In the genomic region with DNA sequence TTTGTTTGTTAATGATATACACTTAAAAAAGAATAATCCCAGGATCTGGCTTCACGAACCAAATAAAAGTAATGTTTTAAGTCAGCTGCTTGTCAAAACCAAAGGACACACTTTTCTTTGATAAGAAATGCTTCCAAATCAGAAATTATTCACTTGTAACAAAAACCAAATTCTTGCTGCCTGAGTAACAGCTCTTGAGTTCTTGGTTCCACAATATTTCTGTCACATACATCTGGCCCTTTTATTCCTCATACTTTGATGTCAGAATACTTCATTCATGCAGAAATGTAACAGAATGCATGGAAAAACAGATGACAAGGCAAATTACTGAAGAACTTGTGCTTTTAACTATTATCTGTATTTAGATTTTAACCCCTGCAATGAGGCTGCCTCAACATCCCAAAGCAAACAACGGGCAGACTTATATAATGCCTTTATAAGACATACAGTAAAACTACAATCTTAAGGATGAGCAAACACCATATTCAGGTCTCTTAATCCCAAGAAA, we compare ENCODE assay signal across 8 cellular contexts. TPM values are rescaled to one million over a fixed set of nuclear protein-coding genes. Genes with fewer than 3 reads are reported as not detected.
A peak's percentile ranks its signal among the peaks of the same experiment; 100 is the strongest.
DNase-seq lines count a peak whose midpoint lies in the region; ATAC-seq and TF ChIP-seq lines count a peak whose summit lies in the region.

No MANE protein-coding gene starts in this region.

- H3K27me3 Mint-ChIP-seq in Calu3 (ENCODE audit: unreplicated experiment) = no peaks in the 10 kb centered on the region
- no peaks in the 10 kb centered on the region for H3K27me3 Mint-ChIP-seq in effector memory CD8-positive, alpha-beta T cell

- no peaks in the 10 kb centered on the region for H3F3A ChIP-seq in OCI-LY1 (ENCODE audit: insufficient read depth, low read length)

- H3K9me3 ChIP-seq in OCI-LY1 (ENCODE audit: low read length) (no peaks in the 10 kb centered on the region), osteoblast (ENCODE audit: low read depth, low read length) (no peaks in the 10 kb centered on the region)

- intact Hi-C loops in Calu3 (cut with micrococcal nuclease; ENCODE audit: unreplicated experiment) = no loop called here

- no peak overlapping the region for H3K27ac Mint-ChIP-seq in Calu3 (ENCODE audit: unreplicated experiment)
- H3K27ac Mint-ChIP-seq in effector memory CD8-positive, alpha-beta T cell = peak overlapping the region in 1 of 2 donors; percentile 54

- H3K4me3 ChIP-seq in OCI-LY1 (ENCODE audit: low read depth, low read length, poor library complexity, severe bottlenecking) = peak overlapping the region; percentile 90
- H3K4me3 ChIP-seq in osteoblast (ENCODE audit: insufficient read depth, low read length) = peak overlapping the region; percentile 97

- H3K4me2 ChIP-seq in OCI-LY1 (ENCODE audit: low read length) (peak overlapping the region; percentile 87), osteoblast (ENCODE audit: insufficient read depth, low read length) (peak overlapping the region; percentile 83)

- H4K20me1 ChIP-seq in OCI-LY1 (ENCODE audit: insufficient read depth, low read length) (no peaks in the 10 kb centered on the region), osteoblast (ENCODE audit: insufficient read depth, low read length) (no peaks in the 10 kb centered on the region)

- no peaks in the 10 kb centered on the region for H3K27me3 ChIP-seq in OCI-LY1 (ENCODE audit: insufficient read depth, low read length)
- H3K27me3 ChIP-seq in osteoblast (ENCODE audit: insufficient read depth, low read length) = no peaks in the 10 kb centered on the region

- no peaks in the 10 kb centered on the region for H3K9me2 ChIP-seq in OCI-LY1 (ENCODE audit: low read depth, low read length)

- peaks cover 35% of the 10 kb centered on the region for H3K36me3 Mint-ChIP-seq in Calu3 (ENCODE audit: insufficient read depth, unreplicated experiment)
- peaks cover 20% of the 10 kb centered on the region for H3K36me3 Mint-ChIP-seq in effector memory CD8-positive, alpha-beta T cell (ENCODE audit: insufficient read depth)

- CTCF ChIA-PET in Calu3 (lab: Charles Lee) = interaction anchor here (1.5 to 4.0 kb wide), 4 partner anchors 25 to 96 kb away, joined by 3 to 12 read pairs (median 8); a partner anchor contains a TSS

- peak overlapping the region; percentile 89 for H3K4me3 Mint-ChIP-seq in Calu3 (ENCODE audit: low read depth, unreplicated experiment)
- H3K4me3 Mint-ChIP-seq in effector memory CD8-positive, alpha-beta T cell = peak overlapping the region; percentile 98

- BruUV-seq in Calu3 (replicated peaks; lab: Mats Ljungman, UMichigan) = no TSS peak

- H3K9ac ChIP-seq in OCI-LY1 (ENCODE audit: low read length) = peak overlapping the region; percentile 81

- H3K79me2 ChIP-seq in OCI-LY1 (ENCODE audit: insufficient read depth, low read length) (peaks cover 9% of the 10 kb centered on the region), osteoblast (ENCODE audit: insufficient read depth, low read length) (peaks cover 47% of the 10 kb centered on the region)

- H3K36me3 ChIP-seq in OCI-LY1 (ENCODE audit: insufficient read depth, low read length) = peaks cover 33% of the 10 kb centered on the region
- peaks cover 29% of the 10 kb centered on the region for H3K36me3 ChIP-seq in osteoblast (ENCODE audit: insufficient read depth, low read length)

- H2AFZ ChIP-seq in OCI-LY1 (ENCODE audit: low read length) (no peak overlapping the region), osteoblast (ENCODE audit: low read length) (no peak overlapping the region)

- no peak for DNase-seq in Calu3
- DNase-seq in effector memory CD8-positive, alpha-beta T cell = no peak
- DNase-seq in osteoblast (ENCODE audit: insufficient read length, low spot score, missing footprints) = no peak
- no peak for DNase-seq in COLO668 (lab: John Stamatoyannopoulos, UW; ENCODE audit: unreplicated experiment)
- DNase-seq in NCI-H524 treated with DMSO at 0.1 percent for 48 hours (lab: John Stamatoyannopoulos, UW) = no peak
- no peak for DNase-seq in hepatic stellate cell (ENCODE audit: low spot score)
- DNase-seq in HT-29 (ENCODE audit: low spot score) = no peak

- H3K4me1 Mint-ChIP-seq in Calu3 (ENCODE audit: low read depth, unreplicated experiment) = peaks cover 22% of the 10 kb centered on the region
- peaks cover 34 to 57% of the 10 kb centered on the region in 2 donors for H3K4me1 Mint-ChIP-seq in effector memory CD8-positive, alpha-beta T cell (ENCODE audit: low read depth in 2 of 2)

- ATAC-seq in effector memory CD8-positive, alpha-beta T cell (replicated peaks) = no peak

- H3K27ac ChIP-seq in OCI-LY1 (ENCODE audit: low read depth, low read length, poor library complexity, severe bottlenecking) (peak overlapping the region; percentile 82), osteoblast (ENCODE audit: low read depth, low read length) (peak overlapping the region; percentile 16)

- H3K9me3 Mint-ChIP-seq in Calu3 (ENCODE audit: low read depth, unreplicated experiment) = no peaks in the 10 kb centered on the region
- no peaks in the 10 kb centered on the region for H3K9me3 Mint-ChIP-seq in effector memory CD8-positive, alpha-beta T cell

- no peak for TF ChIP-seq CTCF in Calu3 (IDR thresholded peaks at IDR 0.05; ENCODE audit: unreplicated experiment)
- TF ChIP-seq CTCF in OCI-LY1 (IDR thresholded peaks at IDR 0.05; ENCODE audit: low read length) = no peak
- no peak for TF ChIP-seq CTCF in osteoblast (IDR thresholded peaks at IDR 0.05; ENCODE audit: extremely low read depth, low read depth, low read length)

- H3K4me1 ChIP-seq in OCI-LY1 (ENCODE audit: insufficient read depth, low read length, severe bottlenecking) (peaks cover 36% of the 10 kb centered on the region), osteoblast (ENCODE audit: insufficient read depth, low read length) (peaks cover 33% of the 10 kb centered on the region)

RNA-seq across cellular contexts. Expression of a gene that starts 1.5 kb away (rescaled TPM):
- total RNA-seq in Calu3 (2022) (7.4 and 7.5 TPM in 2 replicates), osteoblast (7.6 and 8.5 TPM in 2 replicates)
- total RNA-seq in HT-29 (2014; rRNA removed; shearing (Covaris generic)) = 0.15 and 0.39 TPM in 2 replicates

RNA-seq across cellular contexts. Expression of a gene that starts 41.0 kb away (rescaled TPM):
- 52.7 and 53.1 TPM in 2 replicates for total RNA-seq in Calu3 (2022)
- total RNA-seq in osteoblast = 13.0 and 15.3 TPM in 2 replicates
- 38.8 and 39.4 TPM in 2 replicates for total RNA-seq in HT-29 (2014; rRNA removed; shearing (Covaris generic))
